Comparison of ENCODE assay signal across 8 cellular contexts in the genomic region with DNA sequence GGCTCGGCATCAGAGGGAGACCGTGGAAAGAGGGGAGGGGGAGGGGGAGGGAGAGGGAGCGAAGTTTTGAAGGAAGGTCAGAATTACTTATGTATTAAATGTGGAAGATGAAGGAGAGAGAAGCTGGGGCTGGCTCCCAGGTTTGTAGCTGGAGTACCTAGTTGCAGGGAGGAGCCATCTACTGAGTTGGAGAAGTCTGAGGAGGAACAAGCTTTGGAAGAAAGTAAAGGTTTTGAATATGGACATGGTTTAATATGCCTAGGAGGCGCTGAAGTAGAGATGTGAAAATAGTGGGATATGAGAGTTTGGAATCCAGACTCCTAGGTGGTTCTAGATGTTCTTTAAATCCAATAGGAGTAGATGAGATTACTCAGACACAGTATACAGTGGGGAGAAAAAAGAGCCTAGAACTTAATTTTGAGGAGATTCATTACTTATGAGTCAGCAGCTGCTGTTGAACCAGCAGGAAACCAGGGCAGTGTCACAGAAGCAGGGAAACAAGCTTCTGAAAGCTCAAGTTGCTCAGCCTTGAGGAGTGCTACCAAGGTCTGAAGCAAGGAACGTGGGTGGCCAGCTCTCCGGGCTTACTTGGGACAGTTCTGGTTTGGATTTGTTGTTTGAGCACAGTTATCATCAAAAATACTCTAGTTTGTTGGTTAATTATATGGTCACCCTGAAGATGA.
DNase-seq lines count a peak whose midpoint lies in the region; ATAC-seq lines count a peak whose summit lies in the region.
"Had no signal": no experiment of that assay in that cellular context is flagged by ENCODE, and none has a peak within 500 bp of the region (broad histone marks: within the 10 kb centered on the region; RNA-seq: fewer than 3 reads in every experiment).

No MANE protein-coding gene starts in this region.

- no peak for ATAC-seq in GM18519 (IDR thresholded peaks at IDR 0.05; ENCODE audit: low FRiP score, unreplicated experiment)
- ATAC-seq: activated CD8-positive, alpha-beta memory T cell treated with anti-CD3 and anti-CD28 coated beads, Interleukin-2, amount 10 ng/mL, durations not matched to agents 7 days and 5 days had no signal

- peak; percentile 61 for DNase-seq in GM04503 (ENCODE audit: low read depth)
- DNase-seq in SW 1271 (lab: John Stamatoyannopoulos, UW) = peak; percentile 47 to 78
- peak; percentile 30 for DNase-seq in fibroblast of the conjunctiva (ENCODE audit: low read depth)
- peak; percentile 89 for DNase-seq in renal cortical epithelial cell (ENCODE audit: low read depth)
- DNase-seq in cerebellar cortex (ENCODE audit: low spot score) = no peak
- no peak for DNase-seq in anterior cingulate cortex (lab: John Stamatoyannopoulos, UW)
- DNase-seq: activated CD8-positive, alpha-beta memory T cell treated with anti-CD3 and anti-CD28 coated beads, Interleukin-2, amount 10 ng/mL, durations not matched to agents 7 days and 5 days had no signal

Comparison
In these comparisons a context has a peak if more than half of its experiments do, and no peak if none do; other contexts are left out.
1. DNase-seq: peak in GM04503 (single experiment), SW 1271 (2 of 2), fibroblast of the conjunctiva (single experiment) and renal cortical epithelial cell (single experiment); none in cerebellar cortex (single experiment) and anterior cingulate cortex (0 of 58).